In genomic region chr14:36647827-36648753, GRCh38 we compare ENCODE assay signal across 9 cellular contexts. TPM values are rescaled to one million over a fixed set of nuclear protein-coding genes. Genes with fewer than 3 reads are reported as not detected.
DNase-seq lines count a peak whose midpoint lies in the region; ATAC-seq and TF ChIP-seq lines count a peak whose summit lies in the region.
"Had no signal": no experiment of that assay in that cellular context is flagged by ENCODE, and none has a peak within 500 bp of the region (broad histone marks: within the 10 kb centered on the region; RNA-seq: fewer than 3 reads in every experiment).

No MANE protein-coding gene starts in this region.

- H3K9me2 ChIP-seq in neural cell (ENCODE audit: insufficient read depth, low read length) = no peaks in the 10 kb centered on the region

- in situ Hi-C loops in HAP-1 (cut with MboI; ENCODE audit: low sequenced_read_pairs) = loop anchor here (10.0 to 25.0 kb wide), 2 partner anchors 287 to 489 kb away; no protein-coding TSS in a partner anchor

- H3K27ac Mint-ChIP-seq in endothelial cell (ENCODE audit: unreplicated experiment) (no peak overlapping the region), natural killer cell (no peak overlapping the region)
- H3K27ac Mint-ChIP-seq in activated CD4-positive, alpha-beta memory T cell treated with anti-CD3 and anti-CD28 coated beads for 36 hours = no peak overlapping the region

- no peak for ATAC-seq in natural killer cell
- ATAC-seq in HG03159 (IDR thresholded peaks at IDR 0.05; ENCODE audit: unreplicated experiment) = no peak

- peak overlapping the region; percentile 76 for H3K4me2 ChIP-seq in neural cell (ENCODE audit: low read length)

- peaks cover 10% of the 10 kb centered on the region for H3K27me3 ChIP-seq in HAP-1 (ENCODE audit: low read depth)
- H3K27me3 ChIP-seq in neural cell (ENCODE audit: insufficient read depth, low read depth, low read length) = peaks cover 99% of the 10 kb centered on the region

- H3K9me3 ChIP-seq in HAP-1 = no peaks in the 10 kb centered on the region
- H3K9me3 ChIP-seq in neural cell (ENCODE audit: low read length) = no peaks in the 10 kb centered on the region

- H3F3A ChIP-seq in neural cell (ENCODE audit: insufficient read depth, low read length, poor library complexity, severe bottlenecking) = no peaks in the 10 kb centered on the region

- peak overlapping the region; percentile 88 for H3K4me3 Mint-ChIP-seq in endothelial cell (ENCODE audit: unreplicated experiment)
- no peak overlapping the region for H3K4me3 Mint-ChIP-seq in activated CD4-positive, alpha-beta memory T cell treated with anti-CD3 and anti-CD28 coated beads for 36 hours
- no peak overlapping the region for H3K4me3 Mint-ChIP-seq in natural killer cell

- no peak for TF ChIP-seq EP300 in neural cell (conservative IDR thresholded peaks at IDR 0.05; ENCODE audit: poor library complexity, severe bottlenecking)

- intact Hi-C loops in activated CD4-positive, alpha-beta memory T cell treated with anti-CD3 and anti-CD28 coated beads for 36 hours (cut with micrococcal nuclease) = no loop called here
- intact Hi-C loops in natural killer cell (cut with micrococcal nuclease) = no loop called here

- no peak overlapping the region for H2AFZ ChIP-seq in neural cell (ENCODE audit: low read depth, low read length)

- H3K4me3 ChIP-seq in HAP-1 = peak overlapping the region; percentile 24
- peak overlapping the region; percentile 77 for H3K4me3 ChIP-seq in neural cell (ENCODE audit: low read length)

- H3K36me3 Mint-ChIP-seq in endothelial cell (ENCODE audit: low read depth, unreplicated experiment) (peaks cover 3% of the 10 kb centered on the region), natural killer cell (no peaks in the 10 kb centered on the region)
- H3K36me3 Mint-ChIP-seq in activated CD4-positive, alpha-beta memory T cell treated with anti-CD3 and anti-CD28 coated beads for 36 hours = no peaks in the 10 kb centered on the region

- TF ChIP-seq CTCF in endothelial cell (IDR thresholded peaks at IDR 0.05; ENCODE audit: unreplicated experiment) (no peak), neural cell (IDR thresholded peaks at IDR 0.05; ENCODE audit: poor library complexity, severe bottlenecking) (peak; percentile 83), natural killer cell (IDR thresholded peaks at IDR 0.05) (no peak)

- CTCF ChIA-PET in activated CD4-positive, alpha-beta memory T cell treated with anti-CD3 and anti-CD28 coated beads for 36 hours (lab: Charles Lee) = interaction anchor here (0.8 kb wide), 1 partner anchor 10 kb away, joined by 3 read pairs; no protein-coding TSS in a partner anchor

- no peaks in the 10 kb centered on the region for H3K79me2 ChIP-seq in neural cell (replicated peaks; ENCODE audit: insufficient read depth, low read length)

- peaks cover 16% of the 10 kb centered on the region for H3K27me3 Mint-ChIP-seq in endothelial cell (ENCODE audit: unreplicated experiment)
- peaks cover 55% of the 10 kb centered on the region for H3K27me3 Mint-ChIP-seq in activated CD4-positive, alpha-beta memory T cell treated with anti-CD3 and anti-CD28 coated beads for 36 hours
- peaks cover 21 to 50% of the 10 kb centered on the region in 2 donors for H3K27me3 Mint-ChIP-seq in natural killer cell (ENCODE audit: low read depth in 2 of 2)

- DNase-seq in HAP-1 (ENCODE audit: low spot score in 2 of 2) = peak; percentile 49 to 74
- DNase-seq in NCI-H345 treated with DMSO at 0.1 percent for 48 hours (lab: John Stamatoyannopoulos, UW; ENCODE audit: unreplicated experiment) = peak; percentile 57
- DNase-seq in endothelial cell (ENCODE audit: low spot score) = peak; percentile 56
- DNase-seq in activated CD4-positive, alpha-beta memory T cell treated with anti-CD3 and anti-CD28 coated beads for 36 hours = no peak
- DNase-seq in natural killer cell = no peak
- no peak for DNase-seq in activated CD8-positive, alpha-beta memory T cell treated with anti-CD3 and anti-CD28 coated beads, Interleukin-2, amount 50 U/mL, for 4 hours

- H3K4me1 ChIP-seq in HAP-1 = no peaks in the 10 kb centered on the region

- H3K4me1 Mint-ChIP-seq in endothelial cell (ENCODE audit: unreplicated experiment) (peaks cover 19% of the 10 kb centered on the region), natural killer cell (no peaks in the 10 kb centered on the region)
- no peaks in the 10 kb centered on the region for H3K4me1 Mint-ChIP-seq in activated CD4-positive, alpha-beta memory T cell treated with anti-CD3 and anti-CD28 coated beads for 36 hours (ENCODE audit: low read depth)

- H3K27ac ChIP-seq in neural cell (ENCODE audit: low read length) = no peak overlapping the region

- H3K9me3 Mint-ChIP-seq in endothelial cell (ENCODE audit: unreplicated experiment) (no peaks in the 10 kb centered on the region), natural killer cell (peaks cover 0 to 4% of the 10 kb centered on the region in 2 donors)
- H3K9me3 Mint-ChIP-seq in activated CD4-positive, alpha-beta memory T cell treated with anti-CD3 and anti-CD28 coated beads for 36 hours = no peaks in the 10 kb centered on the region

- no peaks in the 10 kb centered on the region for H4K20me1 ChIP-seq in neural cell (ENCODE audit: insufficient read depth)

- TF ChIP-seq RAD21 in neural cell (conservative IDR thresholded peaks at IDR 0.05) = peak; percentile 72

- POLR2A ChIA-PET in activated CD4-positive, alpha-beta memory T cell treated with anti-CD3 and anti-CD28 coated beads for 36 hours (lab: Charles Lee) = no interaction called here

- H3K9ac ChIP-seq in neural cell (ENCODE audit: low read length) = peak overlapping the region; percentile 32

- H3K36me3 ChIP-seq in HAP-1 (replicated peaks) = no peaks in the 10 kb centered on the region
- no peaks in the 10 kb centered on the region for H3K36me3 ChIP-seq in neural cell (ENCODE audit: insufficient read depth, low read length)

TF ChIP-seq in neural cell, 6 proteins besides CTCF, POLR2A, EP300 and RAD21:
- TF ChIP-seq EZH2 (IDR thresholded peaks at IDR 0.05; ENCODE audit: borderline replicate concordance, insufficient read depth, low read length, poor library complexity, severe bottlenecking) (peak; percentile 74), POLR2AphosphoS5 (IDR thresholded peaks at IDR 0.05) (no peak), SMC3 (conservative IDR thresholded peaks at IDR 0.05; ENCODE audit: poor library complexity) (peak; percentile 82)

RNA-seq across cellular contexts. Expression of gene PAX9, which starts 13.6 kb away (rescaled TPM):
- total RNA-seq in endothelial cell (ENCODE audit: unreplicated experiment) = not detected
- polyA plus RNA-seq in neural cell = not detected in 2 replicates
- not detected in 2 replicates for polyA minus RNA-seq in neural cell
- total RNA-seq in activated CD4-positive, alpha-beta memory T cell treated with anti-CD3 and anti-CD28 coated beads for 36 hours = not detected
- not detected for total RNA-seq in natural killer cell
- total RNA-seq: T-helper 1 cell treated with Interleukin-12 subunit alpha and Interleukin-12 subunit beta and Interleukin-4 antibody, amounts not matched to agents 30 ng/mL and 1 ng/mL, for 36 hours had no signal

Comparison
In these comparisons a context has a peak if more than half of its experiments do, and no peak if none do; other contexts are left out.
1. DNase-seq: peak in HAP-1 (2 of 2), NCI-H345 treated with DMSO at 0.1 percent for 48 hours (single experiment) and endothelial cell (single experiment); none in activated CD4-positive, alpha-beta memory T cell treated with anti-CD3 and anti-CD28 coated beads for 36 hours (single experiment), natural killer cell (single experiment) and activated CD8-positive, alpha-beta memory T cell treated with anti-CD3 and anti-CD28 coated beads, Interleukin-2, amount 50 U/mL, for 4 hours (single experiment).